ENCODE assay signal across 18 cellular contexts in the genomic region with DNA sequence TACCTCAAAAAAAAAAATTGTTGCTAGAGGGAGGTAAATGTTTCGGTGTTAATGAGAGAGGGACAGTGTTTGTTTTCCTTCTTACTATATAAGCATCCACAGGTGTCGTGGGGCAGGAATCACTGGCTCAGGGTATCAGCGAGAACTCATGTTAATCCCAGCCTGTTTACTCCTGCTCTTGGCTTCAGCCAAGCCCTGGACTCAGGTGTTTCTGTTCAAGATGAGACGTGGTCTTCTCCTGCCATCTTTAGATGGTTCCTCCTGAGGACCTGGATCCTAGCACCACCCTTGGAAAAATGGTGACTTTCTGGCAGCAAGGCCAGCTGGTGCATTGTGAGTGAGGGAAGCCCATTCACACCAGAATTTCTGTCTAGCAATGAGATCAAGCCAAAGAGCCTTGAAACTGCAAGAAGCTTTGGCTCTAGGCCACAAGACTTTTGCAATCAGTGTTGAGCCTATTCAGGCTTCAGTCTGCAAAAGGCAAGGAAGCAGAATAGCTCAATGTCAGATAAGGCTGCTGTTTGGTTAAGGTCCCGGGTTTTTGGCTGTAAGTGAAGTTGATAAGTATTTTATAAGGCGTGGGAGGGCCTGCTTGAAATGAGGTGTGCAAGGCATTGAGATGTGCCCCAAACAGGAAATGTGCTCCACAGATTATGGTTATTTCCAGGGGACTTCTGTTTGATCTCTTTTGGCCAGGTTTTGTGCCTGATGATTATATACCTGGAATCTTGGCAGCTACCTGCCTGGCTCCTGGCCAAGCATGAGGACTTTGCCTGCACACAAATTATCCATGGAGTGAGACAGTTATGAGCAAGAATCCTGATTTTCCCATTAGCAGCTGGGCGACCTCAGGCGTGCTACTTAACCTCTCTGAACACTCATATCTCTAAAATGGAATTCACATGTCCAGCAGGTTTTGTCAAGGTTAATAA.
DNase-seq lines count a peak whose midpoint lies in the region; ATAC-seq, FAIRE-seq and TF ChIP-seq lines count a peak whose summit lies in the region.
"Had no signal": no experiment of that assay in that cellular context is flagged by ENCODE, and none has a peak within 500 bp of the region (broad histone marks: within the 10 kb centered on the region; RNA-seq: fewer than 3 reads in every experiment).

No MANE protein-coding gene starts in this region.

- intact Hi-C loops in activated CD8-positive, alpha-beta T cell treated with anti-CD3 and anti-CD28 coated beads for 36 hours (cut with micrococcal nuclease) = no loop called here

- TF ChIP-seq CTCF in activated CD8-positive, alpha-beta T cell treated with anti-CD3 and anti-CD28 coated beads for 36 hours (IDR thresholded peaks at IDR 0.05) = no peak
- TF ChIP-seq CTCF in bronchial epithelial cell (IDR thresholded peaks at IDR 0.05; ENCODE audit: insufficient read depth, low read length, severe bottlenecking) (no peak), coronary artery (IDR thresholded peaks at IDR 0.05) (no peak)

- no peak overlapping the region for H3K27ac ChIP-seq in coronary artery
- H3K27ac ChIP-seq: A549, cardiac muscle cell, skin epidermis had no signal

- no peak for FAIRE-seq in bronchial epithelial cell (lab: Jason Lieb, UNC)
- FAIRE-seq: A549, D721Med had no signal

- no peaks in the 10 kb centered on the region for H3K36me3 ChIP-seq in bronchial epithelial cell (ENCODE audit: control insufficient read depth, insufficient read depth, low read length)
- H3K36me3 ChIP-seq: cardiac muscle cell had no signal

- H3K9me3 Mint-ChIP-seq in activated CD8-positive, alpha-beta T cell treated with anti-CD3 and anti-CD28 coated beads, Interleukin-2, amount 10 ng/mL, durations not matched to agents 7 days and 5 days (ENCODE audit: insufficient read depth) = no peaks in the 10 kb centered on the region
- no peaks in the 10 kb centered on the region for H3K9me3 Mint-ChIP-seq in activated CD8-positive, alpha-beta T cell treated with anti-CD3 and anti-CD28 coated beads for 36 hours
- H3K9me3 Mint-ChIP-seq: natural killer cell had no signal

- no peak overlapping the region for H3K27ac Mint-ChIP-seq in activated CD8-positive, alpha-beta T cell treated with anti-CD3 and anti-CD28 coated beads, Interleukin-2, amount 10 ng/mL, durations not matched to agents 7 days and 5 days
- no peak overlapping the region for H3K27ac Mint-ChIP-seq in activated CD8-positive, alpha-beta T cell treated with anti-CD3 and anti-CD28 coated beads for 36 hours
- H3K27ac Mint-ChIP-seq: natural killer cell had no signal

- no peak for ATAC-seq in activated CD8-positive, alpha-beta T cell treated with anti-CD3 and anti-CD28 coated beads, Interleukin-2, amount 10 ng/mL, durations not matched to agents 7 days and 5 days
- ATAC-seq in activated CD8-positive, alpha-beta T cell treated with anti-CD3 and anti-CD28 coated beads for 36 hours = no peak
- ATAC-seq in left lobe of liver (peak; percentile 67), HG03159 (IDR thresholded peaks at IDR 0.05; ENCODE audit: unreplicated experiment) (no peak), HG03354 (IDR thresholded peaks at IDR 0.05; ENCODE audit: poor library complexity, severe bottlenecking, unreplicated experiment) (no peak)
- ATAC-seq: A549, esophagus mucosa, natural killer cell had no signal

- no peaks in the 10 kb centered on the region for H3K4me1 Mint-ChIP-seq in activated CD8-positive, alpha-beta T cell treated with anti-CD3 and anti-CD28 coated beads, Interleukin-2, amount 10 ng/mL, durations not matched to agents 7 days and 5 days (ENCODE audit: low read depth)
- no peaks in the 10 kb centered on the region for H3K4me1 Mint-ChIP-seq in activated CD8-positive, alpha-beta T cell treated with anti-CD3 and anti-CD28 coated beads for 36 hours (ENCODE audit: low read depth)
- H3K4me1 Mint-ChIP-seq: natural killer cell had no signal

- DNase-seq in activated CD8-positive, alpha-beta T cell treated with anti-CD3 and anti-CD28 coated beads, Interleukin-2, amount 10 ng/mL, durations not matched to agents 7 days and 5 days = peak; percentile 1
- DNase-seq in activated CD8-positive, alpha-beta T cell treated with anti-CD3 and anti-CD28 coated beads for 36 hours = no peak
- DNase-seq in bronchial epithelial cell (ENCODE audit: low read depth) (peak; percentile 25), left lobe of liver (ENCODE audit: low spot score) (no peak), ureter (ENCODE audit: low spot score) (peak; percentile 61), coronary artery (ENCODE audit: low spot score) (no peak)
- DNase-seq: activated CD4-positive, alpha-beta T cell treated with anti-CD3 and anti-CD28 coated beads for 1 hour; activated T-cell treated with anti-CD3 and anti-CD28 coated beads, Interleukin-2, amount 50 U/mL, for 48 hours; natural killer cell; NCI-H1048; NCI-H82 had no signal

- H3K4me3 ChIP-seq in bronchial epithelial cell (ENCODE audit: low read depth, low read length) = no peak overlapping the region
- no peak overlapping the region for H3K4me3 ChIP-seq in coronary artery
- H3K4me3 ChIP-seq: A549, cardiac muscle cell, skin epidermis had no signal

- CTCF ChIA-PET in activated CD8-positive, alpha-beta T cell treated with anti-CD3 and anti-CD28 coated beads, Interleukin-2, amount 10 ng/mL, durations not matched to agents 7 days and 5 days (lab: Charles Lee) = no interaction called here
- CTCF ChIA-PET in activated CD8-positive, alpha-beta T cell treated with anti-CD3 and anti-CD28 coated beads for 36 hours (lab: Charles Lee) = interaction anchor here (1.1 kb wide), 1 partner anchor 9 kb away, joined by 5 read pairs; no protein-coding TSS in a partner anchor

- POLR2A ChIA-PET in activated CD8-positive, alpha-beta T cell treated with anti-CD3 and anti-CD28 coated beads, Interleukin-2, amount 10 ng/mL, durations not matched to agents 7 days and 5 days (lab: Charles Lee) = interaction anchor here (1.0 kb wide), 1 partner anchor 9 kb away, joined by 3 read pairs; no protein-coding TSS in a partner anchor
- POLR2A ChIA-PET in activated CD8-positive, alpha-beta T cell treated with anti-CD3 and anti-CD28 coated beads for 36 hours (lab: Charles Lee) = no interaction called here

- no peaks in the 10 kb centered on the region for H3K36me3 Mint-ChIP-seq in activated CD8-positive, alpha-beta T cell treated with anti-CD3 and anti-CD28 coated beads, Interleukin-2, amount 10 ng/mL, durations not matched to agents 7 days and 5 days (ENCODE audit: low read depth)
- H3K36me3 Mint-ChIP-seq in activated CD8-positive, alpha-beta T cell treated with anti-CD3 and anti-CD28 coated beads for 36 hours (ENCODE audit: low read depth) = no peaks in the 10 kb centered on the region
- H3K36me3 Mint-ChIP-seq: natural killer cell had no signal

- H3K27me3 Mint-ChIP-seq in activated CD8-positive, alpha-beta T cell treated with anti-CD3 and anti-CD28 coated beads, Interleukin-2, amount 10 ng/mL, durations not matched to agents 7 days and 5 days (ENCODE audit: low read depth) = peaks cover 4% of the 10 kb centered on the region
- H3K27me3 Mint-ChIP-seq in activated CD8-positive, alpha-beta T cell treated with anti-CD3 and anti-CD28 coated beads for 36 hours = peaks cover 1% of the 10 kb centered on the region

- no peaks in the 10 kb centered on the region for H3K27me3 ChIP-seq in bronchial epithelial cell (ENCODE audit: control insufficient read depth, insufficient read depth, low read length)
- H3K27me3 ChIP-seq: cardiac muscle cell had no signal

- H3K4me3 Mint-ChIP-seq in activated CD8-positive, alpha-beta T cell treated with anti-CD3 and anti-CD28 coated beads, Interleukin-2, amount 10 ng/mL, durations not matched to agents 7 days and 5 days = no peak overlapping the region
- H3K4me3 Mint-ChIP-seq in activated CD8-positive, alpha-beta T cell treated with anti-CD3 and anti-CD28 coated beads for 36 hours = no peak overlapping the region
- H3K4me3 Mint-ChIP-seq: natural killer cell had no signal

Comparison
In these comparisons a context has a peak if more than half of its experiments do, and no peak if none do; other contexts are left out.
1. DNase-seq: peak in activated CD8-positive, alpha-beta T cell treated with anti-CD3 and anti-CD28 coated beads, Interleukin-2, amount 10 ng/mL, durations not matched to agents 7 days and 5 days (single experiment), bronchial epithelial cell (single experiment) and ureter (single experiment); none in activated CD8-positive, alpha-beta T cell treated with anti-CD3 and anti-CD28 coated beads for 36 hours (single experiment), left lobe of liver (single experiment) and coronary artery (single experiment).